8 cellular contexts compared by ENCODE assay signal in genomic region chr17:63601439-63602371, GRCh38. TPM values are rescaled to one million over a fixed set of nuclear protein-coding genes. Genes with fewer than 3 reads are reported as not detected.
A peak's percentile ranks its signal among the peaks of the same experiment; 100 is the strongest.
DNase-seq lines count a peak whose midpoint lies in the region; ATAC-seq and TF ChIP-seq lines count a peak whose summit lies in the region.

No MANE protein-coding gene starts in this region.

- peak overlapping the region; percentile 86 for H3K4me3 ChIP-seq in endodermal cell (ENCODE audit: low read length)

- H3K9me3 Mint-ChIP-seq in endodermal cell: no peaks in the 10 kb centered on the region
- H3K9me3 Mint-ChIP-seq in nephron: no peaks in the 10 kb centered on the region

- H3K27me3 ChIP-seq in endodermal cell (ENCODE audit: control insufficient read depth, insufficient read depth, low read length, poor library complexity, severe bottlenecking): no peaks in the 10 kb centered on the region

- H3K27me3 Mint-ChIP-seq in endodermal cell (ENCODE audit: insufficient read depth) (no peaks in the 10 kb centered on the region), nephron (ENCODE audit: low read depth) (no peaks in the 10 kb centered on the region)

- H3K36me3 Mint-ChIP-seq in endodermal cell (ENCODE audit: low read depth) (peaks cover 20% of the 10 kb centered on the region), nephron (ENCODE audit: low read depth) (peaks cover 19% of the 10 kb centered on the region)

- no peak overlapping the region for H3K27ac ChIP-seq in endodermal cell (ENCODE audit: low read depth, low read length)

- peak overlapping the region; percentile 93 for H3K27ac Mint-ChIP-seq in endodermal cell
- peak overlapping the region; percentile 79 to 96 (median 94) for H3K27ac Mint-ChIP-seq in nephron

- DNase-seq in EH (ENCODE audit: low read depth) (peak; percentile 16), NCI-H82 treated with DMSO at 0.1 percent for 48 hours (lab: John Stamatoyannopoulos, UW; ENCODE audit: unreplicated experiment) (peak; percentile 91), endodermal cell (no peak), cerebellar nuclear complex (lab: John Stamatoyannopoulos, UW) (no peak)
- no peak for DNase-seq in effector CD8-positive, alpha-beta T cell (lab: John Stamatoyannopoulos, UW)

- H3K9ac ChIP-seq in endodermal cell (ENCODE audit: extremely low read depth, low read length, poor library complexity, severe bottlenecking): peak overlapping the region; percentile 83

- H3K4me1 Mint-ChIP-seq in endodermal cell (peaks cover 12% of the 10 kb centered on the region), nephron (peaks cover 17% of the 10 kb centered on the region)

- ATAC-seq in esophagus mucosa (no peak), GM19328 (IDR thresholded peaks at IDR 0.05; ENCODE audit: unreplicated experiment) (no peak)

- no peaks in the 10 kb centered on the region for H3K4me1 ChIP-seq in endodermal cell (ENCODE audit: control insufficient read depth, insufficient read depth, low read length)

- WGBS in endodermal cell (ENCODE audit: insufficient coverage in 1 of 2, insufficient read length in 1 of 2), 2 experiments: 62 to 87% methylated on average over 3 to 9 of the region's 9 CpGs

- H3K9me3 ChIP-seq in endodermal cell (ENCODE audit: control insufficient read depth, low read length): no peaks in the 10 kb centered on the region

- TF ChIP-seq CTCF in endodermal cell (conservative IDR thresholded peaks at IDR 0.05) (no peak), nephron (IDR thresholded peaks at IDR 0.05; ENCODE audit: unreplicated experiment in 3 of 3) (no peak)

- H3K36me3 ChIP-seq in endodermal cell (ENCODE audit: control insufficient read depth, insufficient read depth, low read length): peaks cover 25% of the 10 kb centered on the region

- H3K4me3 Mint-ChIP-seq in endodermal cell (peak overlapping the region; percentile 75), nephron (peak overlapping the region; percentile 94 to 99 (median 99))

RNA-seq across cellular contexts. Expression of gene TACO1, which starts 1.0 kb away (rescaled TPM):
- total RNA-seq in endodermal cell (10 to 100 TPM; 19.6 to 20.3 TPM), esophagus mucosa (18.0 TPM)
- polyA plus RNA-seq in endodermal cell (2013, experiment 1 of 2): 17.6 TPM
- polyA plus RNA-seq in endodermal cell (2013, experiment 2 of 2): 21.2 TPM

RNA-seq across cellular contexts. Expression of gene MAP3K3, which starts 20.5 kb away (rescaled TPM):
- total RNA-seq in endodermal cell: 10 to 100 TPM; 19.9 to 23.3 TPM
- polyA plus RNA-seq in endodermal cell (2013, experiment 1 of 2): 16.3 TPM
- polyA plus RNA-seq in endodermal cell (2013, experiment 2 of 2): 18.4 TPM
- total RNA-seq in esophagus mucosa: 9.2 TPM

RNA-seq across cellular contexts. Expression of gene DCAF7, which starts 51.4 kb away (rescaled TPM):
- total RNA-seq in endodermal cell (100 to 1,000 TPM in 1 of 2 donors, 10 to 100 TPM in 1; 96.0 to 114 TPM), esophagus mucosa (38.4 TPM)
- polyA plus RNA-seq in endodermal cell (2013, experiment 1 of 2): 105 TPM
- polyA plus RNA-seq in endodermal cell (2013, experiment 2 of 2): 92.5 TPM

Comparison
In these comparisons a context has a peak if more than half of its experiments do, and no peak if none do; other contexts are left out.
1. DNase-seq: peak in EH (single experiment) and NCI-H82 treated with DMSO at 0.1 percent for 48 hours (single experiment); none in endodermal cell (single experiment), effector CD8-positive, alpha-beta T cell (single experiment) and cerebellar nuclear complex (0 of 2).